Comparison of ENCODE assay signal across 9 cellular contexts in genomic region chr11:128905345-128906184, GRCh38. TPM values are rescaled to one million over a fixed set of nuclear protein-coding genes. Genes with fewer than 3 reads are reported as not detected.
DNase-seq lines count a peak whose midpoint lies in the region; ATAC-seq and TF ChIP-seq lines count a peak whose summit lies in the region.
"Had no signal": no experiment of that assay in that cellular context is flagged by ENCODE, and none has a peak within 500 bp of the region (broad histone marks: within the 10 kb centered on the region; RNA-seq: fewer than 3 reads in every experiment).

No MANE protein-coding gene starts in this region.

- H3K4me2 ChIP-seq in BLaER1 treated with 17β-estradiol and CSF1 and Interleukin-3, amounts not matched to agents 10 nM and 100 nM: peak overlapping the region; percentile 86 to 97 (median 92)

- H3K27ac ChIP-seq in BLaER1 treated with 17β-estradiol and CSF1 and Interleukin-3, amounts not matched to agents 10 nM and 100 nM: peak overlapping the region; percentile 38 to 90 (median 66); a peak in 17 of 22 replicates
- peak overlapping the region; percentile 72 for H3K27ac ChIP-seq in RWPE2 (ENCODE audit: poor library complexity, severe bottlenecking)
- no peak overlapping the region for H3K27ac ChIP-seq in iPS-18a (ENCODE audit: low read length)
- peak overlapping the region in 7 of 8 donors; percentile 14 to 75 (median 51) for H3K27ac ChIP-seq in spleen

- H3K9ac ChIP-seq in BLaER1 treated with 17β-estradiol and CSF1 and Interleukin-3, amounts not matched to agents 10 nM and 100 nM: peak overlapping the region; percentile 48 to 77 (median 68); a peak in 21 of 22 replicates
- H3K9ac ChIP-seq in iPS-18a (ENCODE audit: low read length): no peak overlapping the region

- H4K20me1 ChIP-seq in BLaER1 treated with 17β-estradiol and CSF1 and Interleukin-3, amounts not matched to agents 10 nM and 100 nM: peaks cover 0 to 6% (median 0%) of the 10 kb centered on the region in 11 experiments; a peak in 1 of 22 replicates

- peaks cover 0 to 4% (median 0%) of the 10 kb centered on the region in 11 experiments; a peak in 3 of 22 replicates for H3K27me3 ChIP-seq in BLaER1 treated with 17β-estradiol and CSF1 and Interleukin-3, amounts not matched to agents 10 nM and 100 nM
- no peaks in the 10 kb centered on the region for H3K27me3 ChIP-seq in RWPE2 (ENCODE audit: insufficient read depth, poor library complexity, severe bottlenecking)
- H3K27me3 ChIP-seq in iPS-18a (ENCODE audit: control insufficient read depth, insufficient read depth, low read length): peaks cover 88% of the 10 kb centered on the region
- H3K27me3 ChIP-seq in spleen (replicated peaks in 1 of 7): peaks cover 0 to 74% (median 7%) of the 10 kb centered on the region in 7 donors

- in situ Hi-C loops in astrocyte of the cerebellum (cut with HindIII; ENCODE audit: low sequenced_read_pairs): no loop called here

- intact Hi-C loops in spleen (cut with DNase I; ENCODE audit: low total_unique reads): no loop called here

- no peak for TF ChIP-seq POLR2A in spleen (IDR thresholded peaks at IDR 0.05)

- WGBS in spleen, 5 donors: 2 to 4% (median 3%) methylated on average over 31 to 45 of the region's 45 CpGs

- ATAC-seq in GM19035 (IDR thresholded peaks at IDR 0.05; ENCODE audit: unreplicated experiment) (peak; percentile 57), RWPE2 (ENCODE audit: low read depth) (peak; percentile 52)

- H3K36me3 ChIP-seq in BLaER1 treated with 17β-estradiol and CSF1 and Interleukin-3, amounts not matched to agents 10 nM and 100 nM: peaks cover 0 to 11% (median 0%) of the 10 kb centered on the region in 11 experiments; a peak in 1 of 22 replicates
- no peaks in the 10 kb centered on the region for H3K36me3 ChIP-seq in RWPE2 (ENCODE audit: low read depth)
- no peaks in the 10 kb centered on the region for H3K36me3 ChIP-seq in iPS-18a (ENCODE audit: control insufficient read depth, low read depth, low read length)
- peaks cover 0 to 8% (median 0%) of the 10 kb centered on the region in 6 donors for H3K36me3 ChIP-seq in spleen

- H3K9me3 ChIP-seq in BLaER1 treated with 17β-estradiol and CSF1 and Interleukin-3, amounts not matched to agents 10 nM and 100 nM (replicated peaks in 1 of 11): no peaks in the 10 kb centered on the region
- H3K9me3 ChIP-seq in RWPE2 (ENCODE audit: severe bottlenecking): no peaks in the 10 kb centered on the region
- no peaks in the 10 kb centered on the region for H3K9me3 ChIP-seq in iPS-18a (ENCODE audit: control insufficient read depth, low read depth, low read length)
- H3K9me3 ChIP-seq in spleen: no peaks in the 10 kb centered on the region

- H3K4me1 ChIP-seq in BLaER1 treated with 17β-estradiol and CSF1 and Interleukin-3, amounts not matched to agents 10 nM and 100 nM: peaks cover 59 to 74% (median 68%) of the 10 kb centered on the region in 10 experiments
- H3K4me1 ChIP-seq in RWPE2 (ENCODE audit: insufficient read depth, poor library complexity, severe bottlenecking): peaks cover 49% of the 10 kb centered on the region
- H3K4me1 ChIP-seq in iPS-18a (ENCODE audit: control insufficient read depth, low read depth, low read length): peaks cover 32% of the 10 kb centered on the region
- peaks cover 26 to 81% (median 60%) of the 10 kb centered on the region in 6 donors for H3K4me1 ChIP-seq in spleen

- TF ChIP-seq CTCF in RWPE2 (IDR thresholded peaks at IDR 0.05; ENCODE audit: poor library complexity, severe bottlenecking) (peak; percentile 70), astrocyte of the cerebellum (IDR thresholded peaks at IDR 0.05; ENCODE audit: low read depth, low read length, missing control alignments) (peak; percentile 42), spleen (IDR thresholded peaks at IDR 0.05 in 8 of 11, conservative IDR thresholded peaks at IDR 0.05 in 3 of 11) (peak in 7 of 11 experiments; percentile 9 to 60 (median 57))

- peak overlapping the region; percentile 45 to 69 (median 58) for H3K4me3 ChIP-seq in BLaER1 treated with 17β-estradiol and CSF1 and Interleukin-3, amounts not matched to agents 10 nM and 100 nM
- H3K4me3 ChIP-seq in RWPE2 (ENCODE audit: severe bottlenecking) (peak overlapping the region; percentile 29), astrocyte of the cerebellum (ENCODE audit: low read depth, low read length) (peak overlapping the region; percentile 45), iPS-18a (ENCODE audit: low read length) (peak overlapping the region; percentile 58), spleen (peak overlapping the region; percentile 38 to 73 (median 52))

- DNase-seq in HK-2 (ENCODE audit: unreplicated experiment) (peak; percentile 53), RWPE2 (ENCODE audit: low spot score) (no peak), astrocyte of the cerebellum (ENCODE audit: low read depth) (no peak), spleen (no peak), SW 1271 (lab: John Stamatoyannopoulos, UW) (no peak)

RNA-seq across cellular contexts. Expression of gene KCNJ5, which starts 14.4 kb away (rescaled TPM):
- total RNA-seq in spleen: 10 to 100 TPM in 6 of 7 donors, 1 to 10 TPM in 1; 4.8 to 45.4 (median 17.4) TPM
- 1 to 10 TPM in 1 of 3 donors, under 1 TPM in 2; 0.42 to 4.5 (median 0.74) TPM for polyA plus RNA-seq in spleen
- total RNA-seq: T-helper 2 cell treated with Interferon-gamma antibody and Interleukin-4, amounts not matched to agents 100 ng/mL and 5 ng/mL, for 36 hours had no signal

RNA-seq across cellular contexts. Expression of gene TP53AIP1, which starts 37.1 kb away (rescaled TPM):
- total RNA-seq in spleen: under 1 TPM in 2 of 7 donors, not detected in 5; 0.11 to 0.14 TPM
- polyA plus RNA-seq in spleen: under 1 TPM in 2 of 3 donors, not detected in 1; 0.03 to 0.13 TPM
- total RNA-seq: T-helper 2 cell treated with Interferon-gamma antibody and Interleukin-4, amounts not matched to agents 100 ng/mL and 5 ng/mL, for 36 hours had no signal

RNA-seq across cellular contexts. Expression of gene KCNJ1, which starts 38.5 kb away (rescaled TPM):
- total RNA-seq in spleen: not detected
- under 1 TPM; 0.02 to 0.09 (median 0.03) TPM for polyA plus RNA-seq in spleen
- total RNA-seq: T-helper 2 cell treated with Interferon-gamma antibody and Interleukin-4, amounts not matched to agents 100 ng/mL and 5 ng/mL, for 36 hours had no signal
